Comparison of ENCODE assay signal across 1 cellular context in genomic region chr10:22659901-22660300, GRCh38.
TF ChIP-seq lines count a peak whose summit lies in the region.

No MANE protein-coding gene starts in this region.

TF ChIP-seq in GM23338, 12 proteins besides CTCF, POLR2A, EP300 and RAD21:
- TF ChIP-seq ZNF462 (CRISPR knock-in tag; IDR thresholded peaks at IDR 0.05) (no peak), ETS1 (IDR thresholded peaks at IDR 0.05) (no peak), POLR2AphosphoS5 (IDR thresholded peaks at IDR 0.05; ENCODE audit: low read depth) (no peak), JUNB (IDR thresholded peaks at IDR 0.05; ENCODE audit: unreplicated experiment) (no peak), REST (IDR thresholded peaks at IDR 0.05; ENCODE audit: unreplicated experiment) (no peak)
